Comparison of ENCODE assay signal across 12 cellular contexts in genomic region chr2:119755906-119756305, GRCh38. TPM values are rescaled to one million over a fixed set of nuclear protein-coding genes. Genes with fewer than 3 reads are reported as not detected.
DNase-seq lines count a peak whose midpoint lies in the region; TF ChIP-seq lines count a peak whose summit lies in the region.
"Had no signal": no experiment of that assay in that cellular context is flagged by ENCODE, and none has a peak within 500 bp of the region (broad histone marks: within the 10 kb centered on the region; RNA-seq: fewer than 3 reads in every experiment).

No MANE protein-coding gene starts in this region.

- H2BK15ac ChIP-seq in mesenchymal stem cell (ENCODE audit: low read depth, poor library complexity, severe bottlenecking): no peak overlapping the region

- H2BK5ac ChIP-seq in mesenchymal stem cell (ENCODE audit: low read depth, low read length, poor library complexity, severe bottlenecking): no peak overlapping the region
- no peak overlapping the region for H2BK5ac ChIP-seq in trophoblast cell (ENCODE audit: low read depth, low read length, poor library complexity)

- H3K4me2 ChIP-seq in mammary epithelial cell (ENCODE audit: insufficient read depth, low read depth, low read length) (peak overlapping the region; percentile 49), mesenchymal stem cell (ENCODE audit: low read length, poor library complexity, severe bottlenecking) (no peak overlapping the region), trophoblast cell (ENCODE audit: low read length) (no peak overlapping the region)

- H3K4ac ChIP-seq in mesenchymal stem cell (ENCODE audit: low read depth in 1 of 2, low read length in 2 of 2) (no peak overlapping the region), trophoblast cell (ENCODE audit: low read depth, low read length) (no peak overlapping the region)

- intact Hi-C loops in left ventricle myocardium inferior (cut with micrococcal nuclease) (loop anchor here (2.0 kb wide), 1 partner anchor 65 kb away; no protein-coding TSS in a partner anchor), cardiac septum (cut with DNase I) (loop anchor here (5.0 kb wide), 2 partner anchors 256 to 416 kb away; partner anchors contain the start of gene EPB41L5), mammary epithelial cell (cut with micrococcal nuclease) (loop anchor here (10.0 kb wide), 1 partner anchor 259 kb away; the partner anchor contains the start of gene EPB41L5)

- H3K9me3 ChIP-seq in left ventricle myocardium inferior (replicated peaks): no peaks in the 10 kb centered on the region
- H3K9me3 ChIP-seq in mammary epithelial cell (replicated peaks; ENCODE audit: insufficient read depth, low read length): no peaks in the 10 kb centered on the region
- H3K9me3 ChIP-seq in mesenchymal stem cell (ENCODE audit: control insufficient read depth, low read length): no peaks in the 10 kb centered on the region
- no peaks in the 10 kb centered on the region for H3K9me3 ChIP-seq in trophoblast cell (ENCODE audit: insufficient read depth, low read depth, low read length)

- no peak overlapping the region for H2BK12ac ChIP-seq in mesenchymal stem cell (ENCODE audit: low read length in 2 of 2)
- no peak overlapping the region for H2BK12ac ChIP-seq in trophoblast cell (ENCODE audit: low read length)

- H3K23ac ChIP-seq in mesenchymal stem cell (ENCODE audit: low read length in 2 of 2) (no peak overlapping the region), trophoblast cell (ENCODE audit: low read length) (no peak overlapping the region)

- no peak overlapping the region for H3K14ac ChIP-seq in mesenchymal stem cell (ENCODE audit: low read length in 2 of 2)
- no peak overlapping the region for H3K14ac ChIP-seq in trophoblast cell (ENCODE audit: low read length)

- TF ChIP-seq CTCF in left ventricle myocardium inferior (IDR thresholded peaks at IDR 0.05; ENCODE audit: borderline replicate concordance): no peak
- TF ChIP-seq CTCF in mammary epithelial cell (conservative IDR thresholded peaks at IDR 0.05 in 1 of 2, IDR thresholded peaks at IDR 0.05 in 1 of 2; ENCODE audit: extremely low read depth in 1 of 2, insufficient read depth in 1 of 2, low read depth in 1 of 2, low read length in 2 of 2): no peak

- no peaks in the 10 kb centered on the region for H3K27me3 ChIP-seq in left ventricle myocardium inferior (ENCODE audit: low read depth)
- no peaks in the 10 kb centered on the region for H3K27me3 ChIP-seq in mammary epithelial cell (ENCODE audit: insufficient read depth, low read length)
- H3K27me3 ChIP-seq in mesenchymal stem cell (ENCODE audit: control insufficient read depth in 1 of 2, insufficient read depth in 1 of 2, low read length in 2 of 2): no peaks in the 10 kb centered on the region
- H3K27me3 ChIP-seq in trophoblast cell (ENCODE audit: insufficient read depth, low read length): no peaks in the 10 kb centered on the region

- dilution Hi-C loops in mammary epithelial cell (cut with HindIII; ENCODE audit: low sequenced_read_pairs): no loop called here

- BruUV-seq in mammary epithelial cell (replicated peaks; lab: Mats Ljungman, UMichigan): no TSS peak

- in situ Hi-C loops in mammary epithelial cell (cut with MboI; ENCODE audit: low sequenced_read_pairs in 2 of 2): no loop called here

- H3K36me3 ChIP-seq in left ventricle myocardium inferior: no peaks in the 10 kb centered on the region
- H3K36me3 ChIP-seq in mammary epithelial cell (ENCODE audit: insufficient read depth, low read length): no peaks in the 10 kb centered on the region
- H3K36me3 ChIP-seq in mesenchymal stem cell (ENCODE audit: control insufficient read depth in 1 of 2, insufficient read depth in 2 of 2, low read depth in 1 of 2, low read length in 2 of 2): no peaks in the 10 kb centered on the region
- no peaks in the 10 kb centered on the region for H3K36me3 ChIP-seq in trophoblast cell (ENCODE audit: control insufficient read depth in 1 of 2, insufficient read depth in 2 of 2, low read length in 2 of 2)

- CTCF ChIA-PET in mammary epithelial cell (lab: Charles Lee; ENCODE audit: low non-redundant PET): no interaction called here

- H2AK5ac ChIP-seq in mesenchymal stem cell (ENCODE audit: low read length, severe bottlenecking): no peak overlapping the region
- no peak overlapping the region for H2AK5ac ChIP-seq in trophoblast cell (ENCODE audit: low read length)

- H4K91ac ChIP-seq in mesenchymal stem cell (ENCODE audit: low read length) (no peak overlapping the region), trophoblast cell (ENCODE audit: low read depth, low read length) (no peak overlapping the region)

- H2BK120ac ChIP-seq in mesenchymal stem cell (ENCODE audit: low read depth, low read length) (no peak overlapping the region), trophoblast cell (ENCODE audit: insufficient read depth, low read length, poor library complexity) (no peak overlapping the region)

- H4K20me1 ChIP-seq in mammary epithelial cell (ENCODE audit: insufficient read depth, low read length): no peaks in the 10 kb centered on the region

- H3K9ac ChIP-seq in mammary epithelial cell (ENCODE audit: insufficient read depth, low read length) (no peak overlapping the region), mesenchymal stem cell (ENCODE audit: low read length) (peak overlapping the region; percentile 10), trophoblast cell (ENCODE audit: low read length) (no peak overlapping the region)
- H3K9ac ChIP-seq: GM23248 had no signal

- H3K79me1 ChIP-seq in mesenchymal stem cell (replicated peaks; ENCODE audit: low read length, poor library complexity, severe bottlenecking) (peaks cover 1% of the 10 kb centered on the region), trophoblast cell (ENCODE audit: low read length) (peaks cover 8% of the 10 kb centered on the region)

- 17% methylated on average over 1 of the region's 1 CpG for WGBS in mammary epithelial cell (ENCODE audit: low coverage, missing lambda C conversion rate)
- WGBS in mesenchymal stem cell: 83% methylated on average over 1 of the region's 1 CpG
- WGBS in trophoblast cell (ENCODE audit: extremely low coverage, insufficient coverage, insufficient read length): no CpG with 5 or more reads among the region's 1 CpG

- H4K8ac ChIP-seq in mesenchymal stem cell (ENCODE audit: low read length) (no peak overlapping the region), trophoblast cell (ENCODE audit: low read depth, low read length) (no peak overlapping the region)

- H3K4me3 ChIP-seq in left ventricle myocardium inferior (no peak overlapping the region), mammary epithelial cell (replicated peaks in 1 of 3; ENCODE audit: insufficient read depth in 1 of 3, low read depth in 2 of 3, low read length in 3 of 3) (no peak overlapping the region), mesenchymal stem cell (ENCODE audit: insufficient read depth in 1 of 2, low read depth in 1 of 2, low read length in 2 of 2) (no peak overlapping the region), trophoblast cell (ENCODE audit: low read depth, low read length) (no peak overlapping the region)
- H3K4me3 ChIP-seq: GM23248 had no signal

- H2AFZ ChIP-seq in mammary epithelial cell (ENCODE audit: low read depth, low read length) (peak overlapping the region; percentile 28), mesenchymal stem cell (ENCODE audit: low read depth, low read length) (no peak overlapping the region), trophoblast cell (ENCODE audit: insufficient read depth, low read length, poor library complexity) (no peak overlapping the region)
- H2AFZ ChIP-seq: GM23248 had no signal

- peak overlapping the region; percentile 97 for H3K27ac ChIP-seq in left ventricle myocardium inferior (replicated peaks)
- H3K27ac ChIP-seq in mammary epithelial cell (ENCODE audit: insufficient read depth, low read depth, low read length): no peak overlapping the region
- no peak overlapping the region for H3K27ac ChIP-seq in mesenchymal stem cell (ENCODE audit: low read length, poor library complexity, severe bottlenecking)
- H3K27ac ChIP-seq in trophoblast cell (ENCODE audit: low read depth, low read length): no peak overlapping the region

- H3K18ac ChIP-seq in mesenchymal stem cell (ENCODE audit: low read depth in 1 of 2, low read length in 2 of 2) (no peak overlapping the region), trophoblast cell (ENCODE audit: low read length) (no peak overlapping the region)

- H3K79me2 ChIP-seq in mammary epithelial cell (ENCODE audit: insufficient read depth, low read length) (peaks cover 7% of the 10 kb centered on the region), trophoblast cell (ENCODE audit: control insufficient read depth, insufficient read depth, low read length, poor library complexity) (peaks cover 5% of the 10 kb centered on the region)

- no peak overlapping the region for H4K12ac ChIP-seq in trophoblast cell (ENCODE audit: low read depth, low read length)

- peaks cover 28% of the 10 kb centered on the region for H3K4me1 ChIP-seq in left ventricle myocardium inferior
- H3K4me1 ChIP-seq in mammary epithelial cell (ENCODE audit: insufficient read depth, low read length): peaks cover 37% of the 10 kb centered on the region
- peaks cover 5% of the 10 kb centered on the region for H3K4me1 ChIP-seq in mesenchymal stem cell (ENCODE audit: control insufficient read depth, insufficient read depth, low read depth, low read length)
- no peaks in the 10 kb centered on the region for H3K4me1 ChIP-seq in trophoblast cell (ENCODE audit: control insufficient read depth in 1 of 2, insufficient read depth in 2 of 2, low read length in 2 of 2)

- DNase-seq in left ventricle myocardium inferior (no peak), cardiac septum (ENCODE audit: low spot score) (no peak), mammary epithelial cell (peak; percentile 32), mesenchymal stem cell (no peak), trophoblast cell (no peak), SIG-M5 treated with dmso at 0.1 percent for 504 hours (lab: John Stamatoyannopoulos, UW; ENCODE audit: unreplicated experiment) (no peak)
- no peak for DNase-seq in activated CD8-positive, alpha-beta memory T cell treated with anti-CD3 and anti-CD28 coated beads, Interleukin-2, amount 50 U/mL, for 4 hours
- DNase-seq: C1 segment of cervical spinal cord; CD4-positive, alpha-beta T cell; DMS79 treated with DMSO at 0.1 percent for 48 hours; EL; GM23248 had no signal

RNA-seq across cellular contexts. Expression of gene PTPN4, which starts 3.8 kb away (rescaled TPM):
- total RNA-seq in left ventricle myocardium inferior (45.4 TPM), cardiac septum (35.7 TPM), mammary epithelial cell (10 to 100 TPM; 36.9 to 48.7 TPM)
- polyA plus RNA-seq in mammary epithelial cell: 14.9 TPM
- 1.7 TPM for polyA minus RNA-seq in mammary epithelial cell
- polyA plus RNA-seq in mesenchymal stem cell (2013, experiment 1 of 2): 6.4 TPM
- 7.1 TPM for polyA plus RNA-seq in mesenchymal stem cell (2013, experiment 2 of 2)
- 7.0 and 8.6 TPM in 2 replicates for polyA plus RNA-seq in trophoblast cell (2013)
